ENCODE assay signal across 8 cellular contexts in the genomic region with DNA sequence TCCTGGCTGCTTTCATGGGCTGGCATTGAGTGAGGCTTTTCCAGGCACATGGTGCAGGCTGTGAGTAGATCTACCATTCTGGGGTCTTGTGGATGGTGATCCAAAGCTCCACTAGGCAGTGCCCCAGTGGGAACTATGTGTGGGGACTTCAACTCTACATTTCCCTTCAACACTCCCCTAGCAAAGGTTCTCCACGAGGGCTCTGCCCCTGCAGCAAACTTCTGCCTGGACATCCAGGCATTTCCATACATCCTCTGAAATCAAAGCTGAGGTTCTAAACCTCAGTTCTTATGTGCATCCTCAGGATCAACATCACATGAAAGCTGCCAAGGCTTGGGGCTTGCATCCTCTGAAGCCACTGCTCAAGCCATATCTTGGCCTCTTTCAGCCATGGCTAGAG.
"Had no signal": no experiment of that assay in that cellular context is flagged by ENCODE, and none has a peak within 500 bp of the region (broad histone marks: within the 10 kb centered on the region; RNA-seq: fewer than 3 reads in every experiment).

No MANE protein-coding gene starts in this region.

- H3K27ac Mint-ChIP-seq: IgD-negative memory B cell had no signal

- ATAC-seq: HepG2, K562 had no signal

- H3K4me3 Mint-ChIP-seq: IgD-negative memory B cell had no signal

- H3K4me1 Mint-ChIP-seq: IgD-negative memory B cell had no signal

- DNase-seq: IMR-90, KBM-7, KG1 had no signal

- H3K4me3 ChIP-seq: K562 had no signal

- H3K27ac ChIP-seq: HL-60, KMS-11 had no signal
